In the genomic region with DNA sequence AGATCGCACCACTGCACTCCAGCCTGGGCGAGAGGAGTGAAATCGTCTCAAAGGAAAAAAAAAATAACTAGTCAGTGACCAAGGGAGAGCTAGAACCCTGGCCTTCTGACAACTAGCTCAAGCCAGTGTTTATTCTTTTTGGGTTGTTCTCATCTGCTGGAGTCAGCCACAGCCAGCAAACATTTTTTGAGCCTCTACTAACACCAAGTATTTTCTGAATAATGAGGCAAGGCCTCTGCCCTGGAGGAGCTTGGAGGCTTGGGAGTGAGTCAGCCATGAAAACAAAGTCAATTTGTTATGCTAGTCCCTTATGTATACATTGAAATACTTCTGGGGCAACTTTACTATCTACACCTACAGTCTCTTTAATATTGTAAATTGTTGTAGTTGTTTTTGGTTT, we compare ENCODE assay signal across 15 cellular contexts. TPM values are rescaled to one million over a fixed set of nuclear protein-coding genes. Genes with fewer than 3 reads are reported as not detected.
DNase-seq lines count a peak whose midpoint lies in the region; ATAC-seq, FAIRE-seq and TF ChIP-seq lines count a peak whose summit lies in the region.
"Had no signal": no experiment of that assay in that cellular context is flagged by ENCODE, and none has a peak within 500 bp of the region (broad histone marks: within the 10 kb centered on the region; RNA-seq: fewer than 3 reads in every experiment).

No MANE protein-coding gene starts in this region.

- no peak for TF ChIP-seq CTCF in BJ (IDR thresholded peaks at IDR 0.05; ENCODE audit: insufficient read depth, low read depth, low read length)
- no peak for TF ChIP-seq CTCF in RWPE1 (conservative IDR thresholded peaks at IDR 0.05; ENCODE audit: low read depth)
- TF ChIP-seq CTCF in osteoblast (IDR thresholded peaks at IDR 0.05; ENCODE audit: extremely low read depth, low read depth, low read length) = no peak

- no peaks in the 10 kb centered on the region for H3K9me3 Mint-ChIP-seq in activated T-helper 17 cell treated with anti-CD3 and anti-CD28 coated beads, Interleukin-2, amount 50 U/mL, for 72 hours
- H3K9me3 Mint-ChIP-seq in CD4-positive, alpha-beta memory T cell = no peaks in the 10 kb centered on the region
- H3K9me3 Mint-ChIP-seq: activated T-cell treated with anti-CD3 and anti-CD28 coated beads, Interleukin-2, amount 50 U/mL, for 72 hours; CD4-positive, alpha-beta T cell had no signal

- H3K36me3 ChIP-seq in BJ (ENCODE audit: control insufficient read depth, insufficient read depth, low read length) (no peaks in the 10 kb centered on the region), osteoblast (ENCODE audit: insufficient read depth, low read length) (no peaks in the 10 kb centered on the region)
- H3K36me3 ChIP-seq in CD4-positive, alpha-beta memory T cell (ENCODE audit: insufficient read depth, low read length) = no peaks in the 10 kb centered on the region

- H4K20me1 ChIP-seq in osteoblast (ENCODE audit: insufficient read depth, low read length) = no peaks in the 10 kb centered on the region

- no peak overlapping the region for H2AFZ ChIP-seq in osteoblast (ENCODE audit: low read length)

- POLR2A ChIA-PET in BJ (lab: Charles Lee) = no interaction called here
- POLR2A ChIA-PET in RWPE1 (lab: Yijun Ruan, JAX; ENCODE audit: low non-redundant PET) = interaction anchor here (1.2 kb wide), 1 partner anchor 47 kb away, joined by 4 read pairs; the partner anchor contains the start of gene TMA16
- POLR2A ChIA-PET in CD4-positive, alpha-beta memory T cell (lab: Charles Lee; ENCODE audit: partially characterized antibody) = interaction anchor here (1.6 kb wide), 1 partner anchor 47 kb away, joined by 4 read pairs; the partner anchor contains the start of gene TMA16

- no peak overlapping the region for H3K27ac Mint-ChIP-seq in activated T-helper 17 cell treated with anti-CD3 and anti-CD28 coated beads, Interleukin-2, amount 50 U/mL, for 72 hours
- H3K27ac Mint-ChIP-seq in CD4-positive, alpha-beta memory T cell = no peak overlapping the region
- H3K27ac Mint-ChIP-seq: activated T-cell treated with anti-CD3 and anti-CD28 coated beads, Interleukin-2, amount 50 U/mL, for 72 hours; CD4-positive, alpha-beta T cell; progenitor cell of endocrine pancreas had no signal

- no peak overlapping the region for H3K4me3 Mint-ChIP-seq in activated T-helper 17 cell treated with anti-CD3 and anti-CD28 coated beads, Interleukin-2, amount 50 U/mL, for 72 hours
- no peak overlapping the region for H3K4me3 Mint-ChIP-seq in CD4-positive, alpha-beta memory T cell
- H3K4me3 Mint-ChIP-seq: activated T-cell treated with anti-CD3 and anti-CD28 coated beads, Interleukin-2, amount 50 U/mL, for 72 hours; CD4-positive, alpha-beta T cell had no signal

- H3K4me1 Mint-ChIP-seq in activated T-helper 17 cell treated with anti-CD3 and anti-CD28 coated beads, Interleukin-2, amount 50 U/mL, for 72 hours = no peaks in the 10 kb centered on the region
- no peaks in the 10 kb centered on the region for H3K4me1 Mint-ChIP-seq in CD4-positive, alpha-beta memory T cell

- peak; percentile 49 for ATAC-seq in esophagus mucosa
- ATAC-seq in activated T-helper 17 cell treated with anti-CD3 and anti-CD28 coated beads, Interleukin-2, amount 50 U/mL, for 72 hours (replicated peaks) = no peak
- ATAC-seq: activated T-cell treated with anti-CD3 and anti-CD28 coated beads, Interleukin-2, amount 50 U/mL, for 72 hours had no signal

- H3K9me3 ChIP-seq in osteoblast (ENCODE audit: low read depth, low read length) = no peaks in the 10 kb centered on the region
- H3K9me3 ChIP-seq in CD4-positive, alpha-beta memory T cell (ENCODE audit: control insufficient read depth in 1 of 2, low read length in 2 of 2) = no peaks in the 10 kb centered on the region

- peak overlapping the region; percentile 45 for H3K4me2 ChIP-seq in osteoblast (ENCODE audit: insufficient read depth, low read length)

- H3K27ac ChIP-seq in RWPE1 (no peak overlapping the region), osteoblast (ENCODE audit: low read depth, low read length) (peak overlapping the region; percentile 13)
- no peak overlapping the region for H3K27ac ChIP-seq in CD4-positive, alpha-beta memory T cell (ENCODE audit: low read depth, low read length)

- no peaks in the 10 kb centered on the region for H3K36me3 Mint-ChIP-seq in activated T-helper 17 cell treated with anti-CD3 and anti-CD28 coated beads, Interleukin-2, amount 50 U/mL, for 72 hours (ENCODE audit: low read depth)
- peaks cover 0 to 10% of the 10 kb centered on the region in 2 donors for H3K36me3 Mint-ChIP-seq in CD4-positive, alpha-beta memory T cell

- H3K4me3 ChIP-seq in BJ (ENCODE audit: low read depth, low read length) = no peak overlapping the region
- H3K4me3 ChIP-seq in osteoblast (ENCODE audit: insufficient read depth, low read length) = no peak overlapping the region
- no peak overlapping the region for H3K4me3 ChIP-seq in CD4-positive, alpha-beta memory T cell (ENCODE audit: low read length in 2 of 2)

- no peaks in the 10 kb centered on the region for H3K27me3 Mint-ChIP-seq in activated T-helper 17 cell treated with anti-CD3 and anti-CD28 coated beads, Interleukin-2, amount 50 U/mL, for 72 hours
- no peaks in the 10 kb centered on the region for H3K27me3 Mint-ChIP-seq in CD4-positive, alpha-beta memory T cell
- H3K27me3 Mint-ChIP-seq: CD4-positive, alpha-beta T cell; progenitor cell of endocrine pancreas had no signal

- peaks cover 34% of the 10 kb centered on the region for H3K4me1 ChIP-seq in osteoblast (ENCODE audit: insufficient read depth, low read length)
- H3K4me1 ChIP-seq in CD4-positive, alpha-beta memory T cell (ENCODE audit: insufficient read depth, low read length) = no peaks in the 10 kb centered on the region

- no peaks in the 10 kb centered on the region for H3K79me2 ChIP-seq in osteoblast (ENCODE audit: insufficient read depth, low read length)

- intact Hi-C loops in CD4-positive, alpha-beta memory T cell (cut with micrococcal nuclease) = no loop called here

- CTCF ChIA-PET in BJ (lab: Yijun Ruan, JAX) (interaction anchor here (0.6 to 5.1 kb wide), 7 partner anchors 9 to 1089 kb away, joined by 3 to 57 read pairs (median 3); no protein-coding TSS in a partner anchor), RWPE1 (lab: Yijun Ruan, JAX) (interaction anchor here (1.9 kb wide), 1 partner anchor 9 kb away, joined by 5 read pairs; no protein-coding TSS in a partner anchor)
- CTCF ChIA-PET in CD4-positive, alpha-beta memory T cell (lab: Charles Lee; ENCODE audit: partially characterized antibody) = interaction anchor here (0.9 to 7.5 kb wide), 4 partner anchors 10 to 55 kb away, joined by 3 to 49 read pairs (median 4); no protein-coding TSS in a partner anchor

- peak; percentile 36 for DNase-seq in BJ (ENCODE audit: low read depth)
- DNase-seq in RWPE1 (ENCODE audit: low spot score) = peak; percentile 30
- peak; percentile 80 for DNase-seq in osteoblast (ENCODE audit: insufficient read length, low spot score, missing footprints)
- DNase-seq in DMS153 treated with DMSO at 0.1 percent for 48 hours (lab: John Stamatoyannopoulos, UW; ENCODE audit: unreplicated experiment) = no peak
- DNase-seq in urothelium cell line (ENCODE audit: low spot score) = no peak
- DNase-seq in CD4-positive, alpha-beta memory T cell = no peak
- DNase-seq: activated CD4-positive, alpha-beta T cell treated with anti-CD3 and anti-CD28 coated beads for 4 hours; activated T-cell treated with anti-CD3 and anti-CD28 coated beads, Interleukin-2, amount 50 U/mL, for 72 hours; caudate nucleus; CD4-positive, alpha-beta T cell; stimulated activated CD4-positive, alpha-beta T cell treated with anti-CD3 and anti-CD28 coated beads, Interleukin-4, amount 100 ng/mL, for 4 hours; stimulated activated naive CD4-positive, alpha-beta T cell treated with Interleukin-2 at 50 U/mL for 16 hours had no signal

- no peak for FAIRE-seq in urothelium cell line (lab: Jason Lieb, UNC)

- H3K27me3 ChIP-seq in BJ (ENCODE audit: control insufficient read depth, insufficient read depth, low read length) (no peaks in the 10 kb centered on the region), osteoblast (ENCODE audit: insufficient read depth, low read length) (no peaks in the 10 kb centered on the region)
- no peaks in the 10 kb centered on the region for H3K27me3 ChIP-seq in CD4-positive, alpha-beta memory T cell (ENCODE audit: insufficient read depth, low read length)

RNA-seq across cellular contexts. Expression of gene TMA16, which starts 46.5 kb away (rescaled TPM):
- polyA plus RNA-seq in BJ (2011; rRNA removed) = 5.4 and 12.0 TPM in 2 replicates
- 4.7 and 6.9 TPM in 2 replicates for polyA minus RNA-seq in BJ (2011; rRNA and poly(A)+ RNA removed)
- total RNA-seq in esophagus mucosa (24.7 TPM), osteoblast (22.8 and 25.9 TPM in 2 replicates)
- total RNA-seq in activated T-helper 17 cell treated with anti-CD3 and anti-CD28 coated beads, Interleukin-2, amount 50 U/mL, for 72 hours = 10 to 100 TPM; 21.7 to 37.7 TPM
- 10 to 100 TPM; 24.6 to 25.0 TPM for total RNA-seq in CD4-positive, alpha-beta memory T cell
- 10 to 100 TPM; 14.8 to 16.8 TPM for polyA plus RNA-seq in CD4-positive, alpha-beta memory T cell

Comparison
In these comparisons a context has a peak if more than half of its experiments do, and no peak if none do; other contexts are left out.
1. DNase-seq: peak in BJ (single experiment), RWPE1 (single experiment) and osteoblast (single experiment); none in DMS153 treated with DMSO at 0.1 percent for 48 hours (single experiment), urothelium cell line (single experiment) and CD4-positive, alpha-beta memory T cell (0 of 5).